Comparison of ENCODE assay signal across 2 cellular contexts in the genomic region with DNA sequence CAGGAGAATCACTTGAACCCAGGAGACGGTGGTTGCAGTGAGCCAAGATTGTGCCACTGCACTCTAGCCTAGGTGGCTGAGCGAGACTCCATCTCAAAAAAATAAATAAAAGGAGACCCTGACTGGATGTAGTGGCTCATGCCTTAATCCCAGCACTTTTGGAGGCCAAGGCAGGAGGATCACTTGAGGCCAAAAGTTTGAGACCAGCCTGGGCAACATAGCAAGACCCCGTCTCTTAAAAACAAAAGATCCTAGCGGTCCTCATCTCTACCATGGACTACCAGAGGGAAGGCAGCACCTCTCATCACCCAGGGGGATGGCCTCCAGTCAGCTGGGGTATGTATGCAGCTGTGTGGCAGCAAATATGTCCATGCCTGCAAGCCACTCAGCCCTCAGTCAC.
A peak's percentile ranks its signal among the peaks of the same experiment; 100 is the strongest.
TF ChIP-seq lines count a peak whose summit lies in the region.

No MANE protein-coding gene starts in this region.

TF ChIP-seq in HEK293, 187 proteins besides CTCF, POLR2A, EP300 and RAD21:
- peak; percentile 90 for TF ChIP-seq ZNF121 (tag by site-specific recombination; IDR thresholded peaks at IDR 0.05)

TF ChIP-seq in HepG2, 621 proteins besides CTCF, POLR2A, EP300 and RAD21:
- TF ChIP-seq ZNF121 (CRISPR knock-in tag; IDR thresholded peaks at IDR 0.05) (peak; percentile 89), MED8 (CRISPR knock-in tag; IDR thresholded peaks at IDR 0.05; ENCODE audit: insufficient replicate concordance) (peak; percentile 6)
- TF ChIP-seq, protein P1, sequence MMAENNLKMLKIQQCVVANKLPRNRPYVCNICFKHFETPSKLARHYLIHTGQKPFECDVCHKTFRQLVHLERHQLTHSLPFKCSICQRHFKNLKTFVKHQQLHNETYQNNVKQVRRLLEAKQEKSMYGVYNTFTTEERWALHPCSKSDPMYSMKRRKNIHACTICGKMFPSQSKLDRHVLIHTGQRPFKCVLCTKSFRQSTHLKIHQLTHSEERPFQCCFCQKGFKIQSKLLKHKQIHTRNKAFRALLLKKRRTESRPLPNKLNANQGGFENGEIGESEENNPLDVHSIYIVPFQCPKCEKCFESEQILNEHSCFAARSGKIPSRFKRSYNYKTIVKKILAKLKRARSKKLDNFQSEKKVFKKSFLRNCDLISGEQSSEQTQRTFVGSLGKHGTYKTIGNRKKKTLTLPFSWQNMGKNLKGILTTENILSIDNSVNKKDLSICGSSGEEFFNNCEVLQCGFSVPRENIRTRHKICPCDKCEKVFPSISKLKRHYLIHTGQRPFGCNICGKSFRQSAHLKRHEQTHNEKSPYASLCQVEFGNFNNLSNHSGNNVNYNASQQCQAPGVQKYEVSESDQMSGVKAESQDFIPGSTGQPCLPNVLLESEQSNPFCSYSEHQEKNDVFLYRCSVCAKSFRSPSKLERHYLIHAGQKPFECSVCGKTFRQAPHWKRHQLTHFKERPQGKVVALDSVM (CRISPR knock-in tag; IDR thresholded peaks at IDR 0.05), result peak; percentile 91
